ENCODE assay signal across 11 cellular contexts in genomic region chr19:12997225-12997966, GRCh38. TPM values are rescaled to one million over a fixed set of nuclear protein-coding genes. Genes with fewer than 3 reads are reported as not detected.
DNase-seq lines count a peak whose midpoint lies in the region; ATAC-seq and TF ChIP-seq lines count a peak whose summit lies in the region.
"Had no signal": no experiment of that assay in that cellular context is flagged by ENCODE, and none has a peak within 500 bp of the region (broad histone marks: within the 10 kb centered on the region; RNA-seq: fewer than 3 reads in every experiment).

No MANE protein-coding gene starts in this region.

- H3K9ac ChIP-seq in mucosa of stomach (ENCODE audit: low read length), result peak overlapping the region; percentile 69

- no peak for DNase-seq in activated naive CD4-positive, alpha-beta T cell treated with anti-CD3 and anti-CD28 coated beads, Interleukin-2, amount 10 ng/mL, durations not matched to agents 7 days and 5 days
- no peak for DNase-seq in activated naive CD4-positive, alpha-beta T cell treated with anti-CD3 and anti-CD28 coated beads, Interleukin-2, amount 50 U/mL, for 16 hours
- no peak for DNase-seq in MCF 10A (ENCODE audit: unreplicated experiment)
- no peak for DNase-seq in type B pancreatic cell (ENCODE audit: extremely low spot score, unreplicated experiment)
- no peak for DNase-seq in dermis blood vessel endothelial cell
- no peak for DNase-seq in DMS79 (lab: John Stamatoyannopoulos, UW)
- DNase-seq: NCI-H226 had no signal

- CTCF ChIA-PET in activated naive CD4-positive, alpha-beta T cell treated with anti-CD3 and anti-CD28 coated beads, Interleukin-2, amount 10 ng/mL, durations not matched to agents 7 days and 5 days (lab: Charles Lee), result no interaction called here
- CTCF ChIA-PET in MCF 10A (lab: Yijun Ruan, JAX), result interaction anchor here (0.6 to 1.7 kb wide), 7 partner anchors 14 to 140 kb away, joined by 3 to 12 read pairs (median 3); no protein-coding TSS in a partner anchor

- POLR2A ChIA-PET in MCF 10A (lab: Yijun Ruan, JAX), result interaction anchor here (1.1 to 2.4 kb wide), 2 partner anchors 16 to 26 kb away, joined by 7 to 11 read pairs; no protein-coding TSS in a partner anchor

- no peak overlapping the region for H3K27ac Mint-ChIP-seq in activated naive CD4-positive, alpha-beta T cell treated with anti-CD3 and anti-CD28 coated beads, Interleukin-2, amount 10 ng/mL, durations not matched to agents 7 days and 5 days
- H3K27ac Mint-ChIP-seq in MCF 10A (ENCODE audit: low read depth, unreplicated experiment), result no peak overlapping the region
- peak overlapping the region; percentile 63 for H3K27ac Mint-ChIP-seq in type B pancreatic cell
- H3K27ac Mint-ChIP-seq: dendritic cell treated with granulocyte-macrophage colony-stimulating factor and Interleukin-4, amounts not matched to agents 40 ng/mL and 50 ng/mL, for 4 days had no signal

- peak overlapping the region; percentile 28 for H3K4me3 ChIP-seq in mucosa of stomach (ENCODE audit: low read length)

- peaks cover 56% of the 10 kb centered on the region for H3K27me3 Mint-ChIP-seq in activated naive CD4-positive, alpha-beta T cell treated with anti-CD3 and anti-CD28 coated beads, Interleukin-2, amount 10 ng/mL, durations not matched to agents 7 days and 5 days
- H3K27me3 Mint-ChIP-seq in MCF 10A (ENCODE audit: insufficient read depth, unreplicated experiment), result no peaks in the 10 kb centered on the region
- H3K27me3 Mint-ChIP-seq in type B pancreatic cell, result peaks cover 79% of the 10 kb centered on the region

- H3K36me3 Mint-ChIP-seq in activated naive CD4-positive, alpha-beta T cell treated with anti-CD3 and anti-CD28 coated beads, Interleukin-2, amount 10 ng/mL, durations not matched to agents 7 days and 5 days, result no peaks in the 10 kb centered on the region
- H3K36me3 Mint-ChIP-seq in MCF 10A (ENCODE audit: insufficient read depth, unreplicated experiment) (peaks cover 16% of the 10 kb centered on the region), type B pancreatic cell (no peaks in the 10 kb centered on the region)

- H3K9me3 ChIP-seq in mucosa of stomach (ENCODE audit: control insufficient read depth, low read length), result no peaks in the 10 kb centered on the region

- TF ChIP-seq CTCF in MCF 10A (IDR thresholded peaks at IDR 0.05; ENCODE audit: unreplicated experiment) (no peak), type B pancreatic cell (conservative IDR thresholded peaks at IDR 0.05) (no peak)

- peaks cover 35% of the 10 kb centered on the region for H3K4me1 ChIP-seq in mucosa of stomach (ENCODE audit: control insufficient read depth, insufficient read depth, low read length)

- intact Hi-C loops in MCF 10A (cut with micrococcal nuclease), result no loop called here

- BruUV-seq in MCF 10A (replicated peaks; lab: Mats Ljungman, UMichigan), result no TSS peak

- H3K4me3 Mint-ChIP-seq in activated naive CD4-positive, alpha-beta T cell treated with anti-CD3 and anti-CD28 coated beads, Interleukin-2, amount 10 ng/mL, durations not matched to agents 7 days and 5 days, result peak overlapping the region; percentile 35
- H3K4me3 Mint-ChIP-seq in MCF 10A (ENCODE audit: unreplicated experiment) (peak overlapping the region; percentile 74), type B pancreatic cell (peak overlapping the region; percentile 71)

- no peak for ATAC-seq in GM21717 (IDR thresholded peaks at IDR 0.05; ENCODE audit: unreplicated experiment)

- peaks cover 7% of the 10 kb centered on the region for H3K4me1 Mint-ChIP-seq in activated naive CD4-positive, alpha-beta T cell treated with anti-CD3 and anti-CD28 coated beads, Interleukin-2, amount 10 ng/mL, durations not matched to agents 7 days and 5 days
- H3K4me1 Mint-ChIP-seq in MCF 10A (ENCODE audit: insufficient read depth, unreplicated experiment) (peaks cover 9% of the 10 kb centered on the region), type B pancreatic cell (ENCODE audit: unreplicated experiment) (peaks cover 9% of the 10 kb centered on the region)

- no peaks in the 10 kb centered on the region for H3K27me3 ChIP-seq in mucosa of stomach (ENCODE audit: control insufficient read depth, insufficient read depth, low read length)

- no peaks in the 10 kb centered on the region for H3K9me3 Mint-ChIP-seq in activated naive CD4-positive, alpha-beta T cell treated with anti-CD3 and anti-CD28 coated beads, Interleukin-2, amount 10 ng/mL, durations not matched to agents 7 days and 5 days
- H3K9me3 Mint-ChIP-seq in MCF 10A (ENCODE audit: unreplicated experiment) (no peaks in the 10 kb centered on the region), type B pancreatic cell (no peaks in the 10 kb centered on the region)
- H3K9me3 Mint-ChIP-seq: dendritic cell treated with granulocyte-macrophage colony-stimulating factor and Interleukin-4, amounts not matched to agents 40 ng/mL and 50 ng/mL, for 4 days had no signal

- no peaks in the 10 kb centered on the region for H3K36me3 ChIP-seq in mucosa of stomach (ENCODE audit: control insufficient read depth, insufficient read depth, low read length)

RNA-seq across cellular contexts. Expression of gene NFIX, which starts 2.1 kb away (rescaled TPM):
- total RNA-seq in MCF 10A (2022) (26.9 and 27.2 TPM in 2 replicates), type B pancreatic cell (ENCODE audit: low replicate concordance) (4.2 and 12.4 TPM in 2 replicates), dermis blood vessel endothelial cell (12.6 and 23.7 TPM in 2 replicates)

RNA-seq across cellular contexts. Expression of gene DAND5, which starts 28.0 kb away (rescaled TPM):
- total RNA-seq in MCF 10A (2022) (not detected in 2 replicates), type B pancreatic cell (ENCODE audit: low replicate concordance) (not detected in 2 replicates), dermis blood vessel endothelial cell (0.09 and 0.17 TPM in 2 replicates)
- total RNA-seq: mononuclear cell had no signal

RNA-seq across cellular contexts. Expression of gene GADD45GIP1, which starts 40.4 kb away (rescaled TPM):
- total RNA-seq in MCF 10A (2022) (44.4 and 47.5 TPM in 2 replicates), type B pancreatic cell (ENCODE audit: low replicate concordance) (23.1 and 24.8 TPM in 2 replicates), dermis blood vessel endothelial cell (19.5 and 20.6 TPM in 2 replicates)

RNA-seq across cellular contexts. Expression of gene RAD23A, which starts 51.7 kb away (rescaled TPM):
- total RNA-seq in MCF 10A (2022) (197 and 219 TPM in 2 replicates), type B pancreatic cell (ENCODE audit: low replicate concordance) (77.1 and 82.3 TPM in 2 replicates), dermis blood vessel endothelial cell (52.9 and 98.1 TPM in 2 replicates)

RNA-seq across cellular contexts. Expression of gene CALR, which starts 59.0 kb away (rescaled TPM):
- 792 and 1,042 TPM in 2 replicates for total RNA-seq in MCF 10A (2022)
- 1,188 and 1,294 TPM in 2 replicates for total RNA-seq in type B pancreatic cell (ENCODE audit: low replicate concordance)
- total RNA-seq in dermis blood vessel endothelial cell, result 1,244 and 1,415 TPM in 2 replicates
